In the genomic region with DNA sequence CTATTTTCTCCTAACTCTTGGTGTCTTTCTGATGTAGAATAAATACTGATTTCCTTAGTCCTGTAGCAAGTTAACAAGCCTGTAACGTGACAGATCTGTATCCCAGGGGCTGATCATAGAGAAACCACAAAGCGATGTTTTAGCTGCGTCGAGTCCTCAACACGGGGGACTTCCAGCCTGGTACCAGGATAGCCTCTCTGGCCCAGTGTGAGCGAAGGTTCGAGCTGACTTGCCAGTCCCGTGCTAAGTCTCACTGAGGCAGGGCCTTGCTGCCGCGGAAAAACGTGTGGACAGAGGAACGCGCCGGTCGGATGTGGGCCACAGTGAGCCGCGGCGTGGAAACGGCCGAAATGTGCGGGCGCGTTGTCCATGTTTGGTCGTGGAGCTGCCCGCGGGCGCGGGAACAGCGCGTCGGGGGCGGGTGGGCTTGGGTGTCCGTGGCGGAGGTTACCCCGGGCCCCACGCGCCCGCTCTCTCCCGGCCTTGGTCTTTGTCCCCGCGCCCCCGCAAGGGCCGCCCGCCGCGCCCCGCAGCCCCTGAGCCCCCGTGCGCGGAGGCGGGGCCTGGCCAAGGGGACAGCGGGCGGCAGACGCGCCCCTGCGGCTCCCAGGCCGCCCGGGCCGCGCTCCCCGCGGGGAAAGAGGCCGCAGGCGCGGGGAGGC, we compare ENCODE assay signal across 8 cellular contexts. TPM values are rescaled to one million over a fixed set of nuclear protein-coding genes. Genes with fewer than 3 reads are reported as not detected.
DNase-seq lines count a peak whose midpoint lies in the region; ATAC-seq and TF ChIP-seq lines count a peak whose summit lies in the region.

No MANE protein-coding gene starts in this region.

- peaks cover 29% of the 10 kb centered on the region for H3K27me3 Mint-ChIP-seq in activated T-cell treated with anti-CD3 and anti-CD28 coated beads, Interleukin-2, amount 50 U/mL, for 4 hours (ENCODE audit: low read depth)
- peaks cover 31% of the 10 kb centered on the region for H3K27me3 Mint-ChIP-seq in progenitor cell of endocrine pancreas

- no peaks in the 10 kb centered on the region for H3K36me3 Mint-ChIP-seq in activated T-cell treated with anti-CD3 and anti-CD28 coated beads, Interleukin-2, amount 50 U/mL, for 4 hours (ENCODE audit: insufficient read depth)
- H3K36me3 Mint-ChIP-seq in progenitor cell of endocrine pancreas (ENCODE audit: insufficient read depth) = peaks cover 4% of the 10 kb centered on the region

- intact Hi-C loops in Right ventricle myocardium superior (cut with DNase I) = loop anchor here (5.0 to 10.0 kb wide), 2 partner anchors 60 to 92 kb away; no protein-coding TSS in a partner anchor

- H3K27ac Mint-ChIP-seq in progenitor cell of endocrine pancreas = peak overlapping the region; percentile 26

- H3K4me1 Mint-ChIP-seq in activated T-cell treated with anti-CD3 and anti-CD28 coated beads, Interleukin-2, amount 50 U/mL, for 4 hours (ENCODE audit: low read depth) = peaks cover 24% of the 10 kb centered on the region
- peaks cover 18% of the 10 kb centered on the region for H3K4me1 Mint-ChIP-seq in progenitor cell of endocrine pancreas (ENCODE audit: low read depth)

- no peak for DNase-seq in activated T-cell treated with anti-CD3 and anti-CD28 coated beads, Interleukin-2, amount 50 U/mL, for 4 hours
- DNase-seq in Right ventricle myocardium superior = no peak
- DNase-seq in progenitor cell of endocrine pancreas (ENCODE audit: low spot score, unreplicated experiment) = no peak
- DNase-seq in DMS153 treated with DMSO at 0.1 percent for 48 hours (lab: John Stamatoyannopoulos, UW; ENCODE audit: unreplicated experiment) = no peak
- DNase-seq in SHP77 (lab: John Stamatoyannopoulos, UW) = no peak

- peak overlapping the region; percentile 75 for H3K4me3 Mint-ChIP-seq in activated T-cell treated with anti-CD3 and anti-CD28 coated beads, Interleukin-2, amount 50 U/mL, for 4 hours
- H3K4me3 Mint-ChIP-seq in progenitor cell of endocrine pancreas (ENCODE audit: low read depth) = peak overlapping the region; percentile 79

- ATAC-seq in GM21717 (IDR thresholded peaks at IDR 0.05; ENCODE audit: unreplicated experiment) (peak; percentile 11), Right ventricle myocardium superior (ENCODE audit: poor library complexity) (peak; percentile 24), GM18868 (IDR thresholded peaks at IDR 0.05; ENCODE audit: unreplicated experiment) (no peak), HG02759 (IDR thresholded peaks at IDR 0.05; ENCODE audit: unreplicated experiment) (no peak)
- no peak for ATAC-seq in activated T-cell treated with anti-CD3 and anti-CD28 coated beads, Interleukin-2, amount 50 U/mL, for 4 hours

- no peak for TF ChIP-seq CTCF in progenitor cell of endocrine pancreas (IDR thresholded peaks at IDR 0.05; ENCODE audit: unreplicated experiment)

- no peaks in the 10 kb centered on the region for H3K9me3 Mint-ChIP-seq in activated T-cell treated with anti-CD3 and anti-CD28 coated beads, Interleukin-2, amount 50 U/mL, for 4 hours
- H3K9me3 Mint-ChIP-seq in progenitor cell of endocrine pancreas (ENCODE audit: low read depth) = peaks cover 4% of the 10 kb centered on the region

RNA-seq across cellular contexts. Expression of a gene that starts 0.5 kb away (rescaled TPM):
- total RNA-seq in activated T-cell treated with anti-CD3 and anti-CD28 coated beads, Interleukin-2, amount 50 U/mL, for 4 hours = 1 to 10 TPM in 2 of 3 donors, under 1 TPM in 1; 0.86 to 2.4 (median 1.3) TPM
- 39.5 TPM for total RNA-seq in Right ventricle myocardium superior
- 34.9 and 42.6 TPM in 2 replicates for total RNA-seq in progenitor cell of endocrine pancreas

Comparison
In these comparisons a context has a peak if more than half of its experiments do, and no peak if none do; other contexts are left out.
1. ATAC-seq: peak in GM21717 (single experiment) and Right ventricle myocardium superior (single experiment); none in activated T-cell treated with anti-CD3 and anti-CD28 coated beads, Interleukin-2, amount 50 U/mL, for 4 hours (0 of 2), GM18868 (single experiment) and HG02759 (single experiment).
2. RNA of a gene that starts 0.5 kb away (total RNA-seq): 39.5 TPM in Right ventricle myocardium superior (single experiment) and 34.9 to 42.6 TPM in progenitor cell of endocrine pancreas; 0.86 to 2.4 TPM in activated T-cell treated with anti-CD3 and anti-CD28 coated beads, Interleukin-2, amount 50 U/mL, for 4 hours; every median in the first group is over 10 times any median in the second.